ENCODE assay signal across 18 cellular contexts in genomic region chr6:163195721-163196691, GRCh38.
"Had no signal": no experiment of that assay in that cellular context is flagged by ENCODE, and none has a peak within 500 bp of the region (broad histone marks: within the 10 kb centered on the region; RNA-seq: fewer than 3 reads in every experiment).

No MANE protein-coding gene starts in this region.

- H3K9me3 ChIP-seq: sigmoid colon, upper lobe of right lung had no signal

- H3K4me1 ChIP-seq: sigmoid colon, upper lobe of right lung had no signal

- ATAC-seq: activated CD8-positive, alpha-beta T cell treated with anti-CD3 and anti-CD28 coated beads, Interleukin-2, amount 10 ng/mL, durations not matched to agents 7 days and 5 days; stimulated activated naive B cell treated with anti-CD40 and anti-IgM and Interleukin-4, amounts not matched to agents 10 μg/mL and 1 μg/mL and 100 μg/mL, for 72 hours; upper lobe of right lung had no signal

- H3K4me2 ChIP-seq: smooth muscle cell had no signal

- H3K4me3 ChIP-seq: sigmoid colon, SK-N-MC, smooth muscle cell, upper lobe of right lung had no signal

- H3K36me3 ChIP-seq: sigmoid colon, upper lobe of right lung had no signal

- H3K27me3 ChIP-seq: sigmoid colon, upper lobe of right lung had no signal

- DNase-seq: activated CD4-positive, alpha-beta T cell treated with anti-CD3 and anti-CD28 coated beads for 1 hour; activated CD4-positive, alpha-beta T cell treated with anti-CD3 and anti-CD28 coated beads, Interleukin-2, amount 50 U/mL, for 1 hour; activated CD8-positive, alpha-beta T cell treated with anti-CD3 and anti-CD28 coated beads, Interleukin-2, amount 10 ng/mL, durations not matched to agents 7 days and 5 days; activated gamma-delta T cell treated with Interleukin-2 at 50 U/mL for 16 hours; activated naive CD8-positive, alpha-beta T cell treated with anti-CD3 and anti-CD28 coated beads, Interleukin-2, amount 10 ng/mL, durations not matched to agents 7 days and 5 days; amniotic stem cell; effector CD8-positive, alpha-beta T cell; foreskin melanocyte; nucleus accumbens; sigmoid colon; stimulated activated CD4-positive, alpha-beta T cell treated with anti-CD3 and anti-CD28 coated beads, Interleukin-15, amount 100 ng/mL, for 24 hours; stimulated activated CD8-positive, alpha-beta memory T cell treated with anti-CD3 and anti-CD28 coated beads, Interleukin-4, amount 100 ng/mL, for 48 hours; stimulated activated naive B cell treated with anti-CD40 and anti-IgM and Interleukin-4, amounts not matched to agents 10 μg/mL and 1 μg/mL and 100 μg/mL, for 72 hours; T-helper 2 cell; upper lobe of right lung had no signal

- H3K27ac ChIP-seq: sigmoid colon, SK-N-MC, upper lobe of right lung, VCaP had no signal
